1 cellular context compared by ENCODE assay signal in genomic region chr13:95564091-95564490, GRCh38.
TF ChIP-seq lines count a peak whose summit lies in the region.

No MANE protein-coding gene starts in this region.

TF ChIP-seq in IMR-90, 13 proteins besides CTCF, POLR2A, EP300 and RAD21 (continued from another document):
- TF ChIP-seq SMC3 (IDR thresholded peaks at IDR 0.05; ENCODE audit: low read depth, low read length), result no peak
- TF ChIP-seq MAZ (IDR thresholded peaks at IDR 0.05; ENCODE audit: borderline replicate concordance, low read depth, low read length), result no peak
- TF ChIP-seq NFE2L2 (IDR thresholded peaks at IDR 0.05; ENCODE audit: low read depth, low read length), result no peak
- no peak for TF ChIP-seq RCOR1 (IDR thresholded peaks at IDR 0.05; ENCODE audit: insufficient replicate concordance, low read length)
- no peak for TF ChIP-seq MXI1 (IDR thresholded peaks at IDR 0.05; ENCODE audit: borderline replicate concordance, low read depth, low read length)
